1 cellular context compared by ENCODE assay signal in the genomic region with DNA sequence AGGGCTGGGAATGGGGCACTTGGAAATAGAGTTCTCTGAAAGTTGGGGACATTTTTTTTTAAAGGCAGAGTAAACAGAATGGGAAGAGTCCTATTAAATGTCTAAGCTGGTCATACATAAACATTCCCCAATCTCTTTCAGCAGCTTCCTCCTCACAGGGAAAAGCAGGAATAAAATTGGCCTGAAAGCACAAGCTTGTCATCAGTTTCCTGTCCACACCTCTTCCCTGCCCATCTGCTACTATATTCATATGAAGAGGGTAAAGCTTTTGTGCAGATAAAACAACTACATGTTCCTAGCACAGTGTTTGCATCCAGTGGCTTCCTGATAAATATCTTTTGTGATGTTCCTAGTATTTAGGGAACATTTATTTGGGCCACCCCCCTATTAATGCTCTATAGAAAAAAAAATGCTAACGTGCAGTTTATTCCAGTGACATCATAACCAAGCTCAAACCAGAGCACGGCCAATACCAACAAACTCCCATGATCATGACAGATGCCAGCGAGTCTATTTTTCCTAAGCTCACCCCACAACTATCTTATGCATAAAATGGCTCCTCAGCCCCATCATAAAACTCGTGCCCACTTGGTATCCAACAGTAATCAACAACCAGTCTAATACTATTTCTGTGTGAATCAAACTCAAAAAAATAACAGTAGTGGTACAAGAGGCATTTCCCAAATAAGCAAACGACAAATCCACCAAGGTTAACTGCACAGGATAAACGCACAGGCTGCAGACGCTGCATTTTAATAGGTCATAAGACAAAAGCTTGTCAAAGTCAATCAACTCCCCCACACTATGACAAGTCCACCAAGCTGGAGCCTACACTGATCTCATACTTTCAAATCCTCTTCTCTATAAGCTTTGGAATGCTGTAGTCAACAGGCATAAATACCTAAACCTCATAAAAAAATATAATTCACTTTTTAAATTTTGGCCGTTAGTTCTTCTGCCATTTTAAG.
TF ChIP-seq lines count a peak whose summit lies in the region.

No MANE protein-coding gene starts in this region.

TF ChIP-seq in K562, 482 proteins besides CTCF, POLR2A, EP300 and RAD21 (continued from another document):
- TF ChIP-seq EGR1 (conservative IDR thresholded peaks at IDR 0.05) (0 out of 2 replicates have a peak, but pooled peaks have one; percentile 12), DIDO1 (tag; IDR thresholded peaks at IDR 0.05; ENCODE audit: low read depth) (no peak), SOX6 (IDR thresholded peaks at IDR 0.05) (0 out of 2 replicates have a peak, but pooled peaks have one; percentile 43)
